8 cellular contexts compared by ENCODE assay signal in the genomic region with DNA sequence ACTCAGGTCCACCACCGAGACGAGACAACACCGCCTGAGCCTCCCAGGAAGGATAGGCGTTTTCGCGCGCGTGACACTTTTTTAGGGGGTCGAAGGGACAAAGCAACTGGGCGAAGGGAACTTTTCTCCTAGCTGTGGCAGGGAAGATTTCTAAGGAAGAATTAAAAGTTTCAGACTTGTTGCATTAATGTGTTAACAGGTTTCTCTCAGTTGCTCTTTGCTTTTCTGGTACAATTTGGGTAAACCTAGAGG. TPM values are rescaled to one million over a fixed set of nuclear protein-coding genes. Genes with fewer than 3 reads are reported as not detected.
A peak's percentile ranks its signal among the peaks of the same experiment; 100 is the strongest.
DNase-seq lines count a peak whose midpoint lies in the region; ATAC-seq and TF ChIP-seq lines count a peak whose summit lies in the region.

No MANE protein-coding gene starts in this region.

- peaks cover 47% of the 10 kb centered on the region for H3K36me3 Mint-ChIP-seq in activated T-helper 17 cell treated with anti-CD3 and anti-CD28 coated beads, Interleukin-2, amount 50 U/mL, for 72 hours (ENCODE audit: low read depth)
- H3K36me3 Mint-ChIP-seq in stimulated activated effector memory CD8-positive, alpha-beta T cell treated with anti-CD3 and anti-CD28 coated beads, Interleukin-12 subunit alpha, Interleukin-12 subunit beta, amount 100 ng/mL, for 72 hours: peaks cover 37% of the 10 kb centered on the region

- peak overlapping the region; percentile 95 for H3K27ac Mint-ChIP-seq in activated T-helper 17 cell treated with anti-CD3 and anti-CD28 coated beads, Interleukin-2, amount 50 U/mL, for 72 hours
- H3K27ac Mint-ChIP-seq in stimulated activated effector memory CD8-positive, alpha-beta T cell treated with anti-CD3 and anti-CD28 coated beads, Interleukin-12 subunit alpha, Interleukin-12 subunit beta, amount 100 ng/mL, for 72 hours: peak overlapping the region; percentile 94

- H3K9me3 Mint-ChIP-seq in activated T-helper 17 cell treated with anti-CD3 and anti-CD28 coated beads, Interleukin-2, amount 50 U/mL, for 72 hours: no peaks in the 10 kb centered on the region
- no peaks in the 10 kb centered on the region for H3K9me3 Mint-ChIP-seq in stimulated activated effector memory CD8-positive, alpha-beta T cell treated with anti-CD3 and anti-CD28 coated beads, Interleukin-12 subunit alpha, Interleukin-12 subunit beta, amount 100 ng/mL, for 72 hours

- no peak for ATAC-seq in activated T-helper 17 cell treated with anti-CD3 and anti-CD28 coated beads, Interleukin-2, amount 50 U/mL, for 72 hours (replicated peaks)
- ATAC-seq in stimulated activated effector memory CD8-positive, alpha-beta T cell treated with anti-CD3 and anti-CD28 coated beads, Interleukin-12 subunit alpha, Interleukin-12 subunit beta, amount 100 ng/mL, for 72 hours: no peak
- ATAC-seq in GM19452 (IDR thresholded peaks at IDR 0.05; ENCODE audit: unreplicated experiment) (no peak), GM19467 (IDR thresholded peaks at IDR 0.05; ENCODE audit: unreplicated experiment) (no peak)

- peak overlapping the region; percentile 96 for H3K4me3 Mint-ChIP-seq in activated T-helper 17 cell treated with anti-CD3 and anti-CD28 coated beads, Interleukin-2, amount 50 U/mL, for 72 hours
- peak overlapping the region; percentile 99 for H3K4me3 Mint-ChIP-seq in stimulated activated effector memory CD8-positive, alpha-beta T cell treated with anti-CD3 and anti-CD28 coated beads, Interleukin-12 subunit alpha, Interleukin-12 subunit beta, amount 100 ng/mL, for 72 hours

- no peak for TF ChIP-seq CTCF in HFF-Myc (IDR thresholded peaks at IDR 0.05; ENCODE audit: low read depth, low read length, missing control alignments)

- no peaks in the 10 kb centered on the region for H3K27me3 Mint-ChIP-seq in activated T-helper 17 cell treated with anti-CD3 and anti-CD28 coated beads, Interleukin-2, amount 50 U/mL, for 72 hours

- H3K4me1 Mint-ChIP-seq in activated T-helper 17 cell treated with anti-CD3 and anti-CD28 coated beads, Interleukin-2, amount 50 U/mL, for 72 hours: peaks cover 37% of the 10 kb centered on the region
- H3K4me1 Mint-ChIP-seq in stimulated activated effector memory CD8-positive, alpha-beta T cell treated with anti-CD3 and anti-CD28 coated beads, Interleukin-12 subunit alpha, Interleukin-12 subunit beta, amount 100 ng/mL, for 72 hours: peaks cover 48% of the 10 kb centered on the region

- peak overlapping the region; percentile 88 for H3K4me3 ChIP-seq in HFF-Myc (replicated peaks; ENCODE audit: low read depth, low read length)
- H3K4me3 ChIP-seq in iPS-11a (ENCODE audit: low read depth, low read length): peak overlapping the region; percentile 86

- DNase-seq in HFF-Myc (ENCODE audit: extremely low read depth, low read depth) (no peak), kidney tubule cell (ENCODE audit: low spot score) (no peak), amniotic stem cell (lab: John Stamatoyannopoulos, UW) (no peak)
- no peak for DNase-seq in stimulated activated effector memory CD8-positive, alpha-beta T cell treated with anti-CD3 and anti-CD28 coated beads, Interleukin-12 subunit alpha, Interleukin-12 subunit beta, amount 100 ng/mL, for 72 hours (ENCODE audit: low spot score in 2 of 2)

RNA-seq across cellular contexts. Expression of gene CDK13, which starts 1.8 kb away (rescaled TPM):
- 10 to 100 TPM; 41.7 to 42.0 TPM for total RNA-seq in activated T-helper 17 cell treated with anti-CD3 and anti-CD28 coated beads, Interleukin-2, amount 50 U/mL, for 72 hours
